In the genomic region with DNA sequence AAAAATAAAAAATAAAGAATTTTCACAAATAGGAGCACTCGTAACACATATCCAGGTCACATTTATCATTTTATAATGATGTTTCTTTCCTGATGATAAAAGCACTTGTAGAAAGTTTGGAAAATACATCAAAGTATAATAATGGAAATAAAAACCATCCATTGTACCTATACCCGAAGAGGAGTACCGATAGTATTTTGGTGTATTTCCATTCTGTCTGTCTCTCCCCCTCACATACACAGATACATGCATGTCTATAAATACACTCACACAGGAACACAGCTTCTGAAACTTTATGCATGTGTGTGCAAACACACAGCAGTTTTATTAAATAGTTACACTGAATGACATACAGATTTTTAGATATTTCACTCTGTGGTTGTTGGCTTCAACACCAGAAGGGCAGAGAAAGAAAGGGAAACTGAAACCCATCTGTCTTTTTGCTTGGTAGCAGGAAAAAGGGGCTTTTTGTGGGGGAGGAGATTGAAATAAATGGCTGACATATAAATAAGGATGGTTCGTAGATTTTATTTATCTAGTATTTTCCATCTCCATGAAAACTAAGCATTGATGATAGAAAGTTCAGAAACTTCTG, we compare ENCODE assay signal across 1 cellular context.
TF ChIP-seq lines count a peak whose summit lies in the region.

No MANE protein-coding gene starts in this region.

TF ChIP-seq in GM12878, 131 proteins besides CTCF, POLR2A, EP300 and RAD21 (continued from another document):
- TF ChIP-seq, protein P1, sequence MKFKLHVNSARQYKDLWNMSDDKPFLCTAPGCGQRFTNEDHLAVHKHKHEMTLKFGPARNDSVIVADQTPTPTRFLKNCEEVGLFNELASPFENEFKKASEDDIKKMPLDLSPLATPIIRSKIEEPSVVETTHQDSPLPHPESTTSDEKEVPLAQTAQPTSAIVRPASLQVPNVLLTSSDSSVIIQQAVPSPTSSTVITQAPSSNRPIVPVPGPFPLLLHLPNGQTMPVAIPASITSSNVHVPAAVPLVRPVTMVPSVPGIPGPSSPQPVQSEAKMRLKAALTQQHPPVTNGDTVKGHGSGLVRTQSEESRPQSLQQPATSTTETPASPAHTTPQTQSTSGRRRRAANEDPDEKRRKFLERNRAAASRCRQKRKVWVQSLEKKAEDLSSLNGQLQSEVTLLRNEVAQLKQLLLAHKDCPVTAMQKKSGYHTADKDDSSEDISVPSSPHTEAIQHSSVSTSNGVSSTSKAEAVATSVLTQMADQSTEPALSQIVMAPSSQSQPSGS (IDR thresholded peaks at IDR 0.05; ENCODE audit: low read length), result peak; percentile 23; the same call in 1 of the 2 replicates
- TF ChIP-seq, protein P2, sequence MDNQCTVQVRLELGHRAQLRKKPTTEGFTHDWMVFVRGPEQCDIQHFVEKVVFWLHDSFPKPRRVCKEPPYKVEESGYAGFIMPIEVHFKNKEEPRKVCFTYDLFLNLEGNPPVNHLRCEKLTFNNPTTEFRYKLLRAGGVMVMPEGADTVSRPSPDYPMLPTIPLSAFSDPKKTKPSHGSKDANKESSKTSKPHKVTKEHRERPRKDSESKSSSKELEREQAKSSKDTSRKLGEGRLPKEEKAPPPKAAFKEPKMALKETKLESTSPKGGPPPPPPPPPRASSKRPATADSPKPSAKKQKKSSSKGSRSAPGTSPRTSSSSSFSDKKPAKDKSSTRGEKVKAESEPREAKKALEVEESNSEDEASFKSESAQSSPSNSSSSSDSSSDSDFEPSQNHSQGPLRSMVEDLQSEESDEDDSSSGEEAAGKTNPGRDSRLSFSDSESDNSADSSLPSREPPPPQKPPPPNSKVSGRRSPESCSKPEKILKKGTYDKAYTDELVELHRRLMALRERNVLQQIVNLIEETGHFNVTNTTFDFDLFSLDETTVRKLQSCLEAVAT (IDR thresholded peaks at IDR 0.05), result peak; percentile 61
- 0 out of 2 replicates have a peak, but pooled peaks have one; percentile 18 for TF ChIP-seq CBFB (IDR thresholded peaks at IDR 0.05; ENCODE audit: low read depth)
- TF ChIP-seq IKZF1 (conservative IDR thresholded peaks at IDR 0.05), result peak; percentile 48
- TF ChIP-seq RFX5 (IDR thresholded peaks at IDR 0.05; ENCODE audit: low read depth, low read length), result no peak
- TF ChIP-seq IKZF2 (IDR thresholded peaks at IDR 0.05), result peak; percentile 41 to 68; a peak in 3 of 4 replicates
- peak in 1 of 2 experiments; percentile 10; a peak in 1 of 4 replicates for TF ChIP-seq ETV6 (conservative IDR thresholded peaks at IDR 0.05 in 1 of 2, IDR thresholded peaks at IDR 0.05 in 1 of 2; ENCODE audit: borderline replicate concordance in 1 of 2, low read depth in 1 of 2)
- TF ChIP-seq, protein P3, sequence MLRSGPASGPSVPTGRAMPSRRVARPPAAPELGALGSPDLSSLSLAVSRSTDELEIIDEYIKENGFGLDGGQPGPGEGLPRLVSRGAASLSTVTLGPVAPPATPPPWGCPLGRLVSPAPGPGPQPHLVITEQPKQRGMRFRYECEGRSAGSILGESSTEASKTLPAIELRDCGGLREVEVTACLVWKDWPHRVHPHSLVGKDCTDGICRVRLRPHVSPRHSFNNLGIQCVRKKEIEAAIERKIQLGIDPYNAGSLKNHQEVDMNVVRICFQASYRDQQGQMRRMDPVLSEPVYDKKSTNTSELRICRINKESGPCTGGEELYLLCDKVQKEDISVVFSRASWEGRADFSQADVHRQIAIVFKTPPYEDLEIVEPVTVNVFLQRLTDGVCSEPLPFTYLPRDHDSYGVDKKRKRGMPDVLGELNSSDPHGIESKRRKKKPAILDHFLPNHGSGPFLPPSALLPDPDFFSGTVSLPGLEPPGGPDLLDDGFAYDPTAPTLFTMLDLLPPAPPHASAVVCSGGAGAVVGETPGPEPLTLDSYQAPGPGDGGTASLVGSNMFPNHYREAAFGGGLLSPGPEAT (IDR thresholded peaks at IDR 0.05; ENCODE audit: low read depth), result peak; percentile 91
- TF ChIP-seq IRF4 (IDR thresholded peaks at IDR 0.05; ENCODE audit: low read depth, low read length), result 0 out of 2 replicates have a peak, but pooled peaks have one; percentile 26
- no peak for TF ChIP-seq HDGF (IDR thresholded peaks at IDR 0.05)
- TF ChIP-seq, protein P4, sequence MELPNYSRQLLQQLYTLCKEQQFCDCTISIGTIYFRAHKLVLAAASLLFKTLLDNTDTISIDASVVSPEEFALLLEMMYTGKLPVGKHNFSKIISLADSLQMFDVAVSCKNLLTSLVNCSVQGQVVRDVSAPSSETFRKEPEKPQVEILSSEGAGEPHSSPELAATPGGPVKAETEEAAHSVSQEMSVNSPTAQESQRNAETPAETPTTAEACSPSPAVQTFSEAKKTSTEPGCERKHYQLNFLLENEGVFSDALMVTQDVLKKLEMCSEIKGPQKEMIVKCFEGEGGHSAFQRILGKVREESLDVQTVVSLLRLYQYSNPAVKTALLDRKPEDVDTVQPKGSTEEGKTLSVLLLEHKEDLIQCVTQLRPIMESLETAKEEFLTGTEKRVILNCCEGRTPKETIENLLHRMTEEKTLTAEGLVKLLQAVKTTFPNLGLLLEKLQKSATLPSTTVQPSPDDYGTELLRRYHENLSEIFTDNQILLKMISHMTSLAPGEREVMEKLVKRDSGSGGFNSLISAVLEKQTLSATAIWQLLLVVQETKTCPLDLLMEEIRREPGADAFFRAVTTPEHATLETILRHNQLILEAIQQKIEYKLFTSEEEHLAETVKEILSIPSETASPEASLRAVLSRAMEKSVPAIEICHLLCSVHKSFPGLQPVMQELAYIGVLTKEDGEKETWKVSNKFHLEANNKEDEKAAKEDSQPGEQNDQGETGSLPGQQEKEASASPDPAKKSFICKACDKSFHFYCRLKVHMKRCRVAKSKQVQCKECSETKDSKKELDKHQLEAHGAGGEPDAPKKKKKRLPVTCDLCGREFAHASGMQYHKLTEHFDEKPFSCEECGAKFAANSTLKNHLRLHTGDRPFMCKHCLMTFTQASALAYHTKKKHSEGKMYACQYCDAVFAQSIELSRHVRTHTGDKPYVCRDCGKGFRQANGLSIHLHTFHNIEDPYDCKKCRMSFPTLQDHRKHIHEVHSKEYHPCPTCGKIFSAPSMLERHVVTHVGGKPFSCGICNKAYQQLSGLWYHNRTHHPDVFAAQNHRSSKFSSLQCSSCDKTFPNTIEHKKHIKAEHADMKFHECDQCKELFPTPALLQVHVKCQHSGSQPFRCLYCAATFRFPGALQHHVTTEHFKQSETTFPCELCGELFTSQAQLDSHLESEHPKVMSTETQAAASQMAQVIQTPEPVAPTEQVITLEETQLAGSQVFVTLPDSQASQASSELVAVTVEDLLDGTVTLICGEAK (IDR thresholded peaks at IDR 0.05; ENCODE audit: borderline replicate concordance), result peak; percentile 69; the same call in 1 of the 2 replicates
- peak; percentile 59; the same call in 1 of the 2 replicates for TF ChIP-seq YY1 (IDR thresholded peaks at IDR 0.05; ENCODE audit: low read depth, low read length)
- TF ChIP-seq, protein P5, sequence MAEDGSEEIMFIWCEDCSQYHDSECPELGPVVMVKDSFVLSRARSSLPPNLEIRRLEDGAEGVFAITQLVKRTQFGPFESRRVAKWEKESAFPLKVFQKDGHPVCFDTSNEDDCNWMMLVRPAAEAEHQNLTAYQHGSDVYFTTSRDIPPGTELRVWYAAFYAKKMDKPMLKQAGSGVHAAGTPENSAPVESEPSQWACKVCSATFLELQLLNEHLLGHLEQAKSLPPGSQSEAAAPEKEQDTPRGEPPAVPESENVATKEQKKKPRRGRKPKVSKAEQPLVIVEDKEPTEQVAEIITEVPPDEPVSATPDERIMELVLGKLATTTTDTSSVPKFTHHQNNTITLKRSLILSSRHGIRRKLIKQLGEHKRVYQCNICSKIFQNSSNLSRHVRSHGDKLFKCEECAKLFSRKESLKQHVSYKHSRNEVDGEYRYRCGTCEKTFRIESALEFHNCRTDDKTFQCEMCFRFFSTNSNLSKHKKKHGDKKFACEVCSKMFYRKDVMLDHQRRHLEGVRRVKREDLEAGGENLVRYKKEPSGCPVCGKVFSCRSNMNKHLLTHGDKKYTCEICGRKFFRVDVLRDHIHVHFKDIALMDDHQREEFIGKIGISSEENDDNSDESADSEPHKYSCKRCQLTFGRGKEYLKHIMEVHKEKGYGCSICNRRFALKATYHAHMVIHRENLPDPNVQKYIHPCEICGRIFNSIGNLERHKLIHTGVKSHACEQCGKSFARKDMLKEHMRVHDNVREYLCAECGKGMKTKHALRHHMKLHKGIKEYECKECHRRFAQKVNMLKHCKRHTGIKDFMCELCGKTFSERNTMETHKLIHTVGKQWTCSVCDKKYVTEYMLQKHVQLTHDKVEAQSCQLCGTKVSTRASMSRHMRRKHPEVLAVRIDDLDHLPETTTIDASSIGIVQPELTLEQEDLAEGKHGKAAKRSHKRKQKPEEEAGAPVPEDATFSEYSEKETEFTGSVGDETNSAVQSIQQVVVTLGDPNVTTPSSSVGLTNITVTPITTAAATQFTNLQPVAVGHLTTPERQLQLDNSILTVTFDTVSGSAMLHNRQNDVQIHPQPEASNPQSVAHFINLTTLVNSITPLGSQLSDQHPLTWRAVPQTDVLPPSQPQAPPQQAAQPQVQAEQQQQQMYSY (CRISPR knock-in tag; IDR thresholded peaks at IDR 0.05), result no peak
- no peak for TF ChIP-seq ZZZ3 (IDR thresholded peaks at IDR 0.05; ENCODE audit: control insufficient read depth, insufficient read length, low read depth)
- TF ChIP-seq ATF7 (IDR thresholded peaks at IDR 0.05; ENCODE audit: low read depth), result peak; percentile 44
- TF ChIP-seq BACH1 (IDR thresholded peaks at IDR 0.05; ENCODE audit: borderline replicate concordance), result no peak
- peak; percentile 46 for TF ChIP-seq DPF2 (IDR thresholded peaks at IDR 0.05)
TF ChIP-seq in GM12878: peak in this region for 18.
